10 cellular contexts compared by ENCODE assay signal in genomic region chr5:141186897-141187512, GRCh38. TPM values are rescaled to one million over a fixed set of nuclear protein-coding genes. Genes with fewer than 3 reads are reported as not detected.
DNase-seq lines count a peak whose midpoint lies in the region; ATAC-seq and TF ChIP-seq lines count a peak whose summit lies in the region.
"Had no signal": no experiment of that assay in that cellular context is flagged by ENCODE, and none has a peak within 500 bp of the region (broad histone marks: within the 10 kb centered on the region; RNA-seq: fewer than 3 reads in every experiment).

Gene PCDHB9, plus strand, starts transcription at chr5:141187161. Its CDS starts 158 bp downstream, at chr5:141187319.

- H3K36me3 ChIP-seq in CD4-positive, alpha-beta memory T cell (ENCODE audit: insufficient read depth, low read length) = no peaks in the 10 kb centered on the region
- H3K36me3 ChIP-seq in HAP-1 (replicated peaks) = no peaks in the 10 kb centered on the region
- no peaks in the 10 kb centered on the region for H3K36me3 ChIP-seq in endodermal cell (ENCODE audit: control insufficient read depth, insufficient read depth, low read length)

- intact Hi-C loops in CD4-positive, alpha-beta memory T cell (cut with micrococcal nuclease) = loop anchor here (5.0 kb wide), 1 partner anchor 375 kb away; no protein-coding TSS in a partner anchor
- intact Hi-C loops in activated T-helper 1 cell treated with anti-CD3 and anti-CD28 coated beads, Interleukin-12 subunit alpha, Interleukin-12 subunit beta, Interleukin-2, Interleukin-4 antibody, amounts not matched to agents 30 ng/mL and 10 ng/mL and 1 ng/mL, durations not matched to agents 14 hours and 24 hours and 36 hours (cut with micrococcal nuclease) = no loop called here

- no peak within 1 kb of the TSS for H3K4me3 ChIP-seq in CD4-positive, alpha-beta memory T cell (ENCODE audit: low read length in 2 of 2)
- H3K4me3 ChIP-seq in HAP-1 (no peak within 1 kb of the TSS), endodermal cell (ENCODE audit: low read length) (no peak within 1 kb of the TSS)
- H3K4me3 ChIP-seq: SJSA1 had no signal

- ATAC-seq in HG03039 (IDR thresholded peaks at IDR 0.05; ENCODE audit: unreplicated experiment) (no peak), HG02981 (IDR thresholded peaks at IDR 0.05; ENCODE audit: unreplicated experiment) (no peak)
- ATAC-seq: left colon had no signal

- 47 to 53% methylated on average over 7 of the region's 9 CpGs for WGBS in endodermal cell (ENCODE audit: insufficient coverage in 1 of 2, insufficient read length in 1 of 2), 2 experiments

- no peak within 1 kb of the TSS for H3K9ac ChIP-seq in endodermal cell (ENCODE audit: extremely low read depth, low read length, poor library complexity, severe bottlenecking)

- in situ Hi-C loops in HAP-1 (cut with MboI; ENCODE audit: low sequenced_read_pairs) = no loop called here

- H3K27ac ChIP-seq in CD4-positive, alpha-beta memory T cell (ENCODE audit: low read depth, low read length) = no peak within 1 kb of the TSS
- H3K27ac ChIP-seq in endodermal cell (ENCODE audit: low read depth, low read length) = no peak within 1 kb of the TSS
- H3K27ac ChIP-seq: SJSA1 had no signal

- H3K4me1 Mint-ChIP-seq in CD4-positive, alpha-beta memory T cell = peaks cover 0 to 21% (median 5%) of the 10 kb centered on the region in 4 donors
- H3K4me1 Mint-ChIP-seq in endodermal cell = peaks cover 7% of the 10 kb centered on the region
- H3K4me1 Mint-ChIP-seq in activated T-helper 1 cell treated with anti-CD3 and anti-CD28 coated beads, Interleukin-12 subunit alpha, Interleukin-12 subunit beta, Interleukin-2, Interleukin-4 antibody, amounts not matched to agents 30 ng/mL and 10 ng/mL and 1 ng/mL, durations not matched to agents 14 hours and 24 hours and 36 hours (ENCODE audit: low read depth) = no peaks in the 10 kb centered on the region

- POLR2A ChIA-PET in CD4-positive, alpha-beta memory T cell (lab: Charles Lee; ENCODE audit: partially characterized antibody) = no interaction called here

- peak within 1 kb of the TSS; percentile 5 to 75 (median 48) for H3K4me3 Mint-ChIP-seq in CD4-positive, alpha-beta memory T cell
- peak within 1 kb of the TSS; percentile 19 for H3K4me3 Mint-ChIP-seq in endodermal cell
- no peak within 1 kb of the TSS for H3K4me3 Mint-ChIP-seq in activated T-helper 1 cell treated with anti-CD3 and anti-CD28 coated beads, Interleukin-12 subunit alpha, Interleukin-12 subunit beta, Interleukin-2, Interleukin-4 antibody, amounts not matched to agents 30 ng/mL and 10 ng/mL and 1 ng/mL, durations not matched to agents 14 hours and 24 hours and 36 hours

- CTCF ChIA-PET in CD4-positive, alpha-beta memory T cell (lab: Charles Lee; ENCODE audit: partially characterized antibody) = interaction anchor here (1.3 kb wide), 3 partner anchors 13 to 370 kb away, joined by 3 to 5 read pairs (median 3); no protein-coding TSS in a partner anchor

- TF ChIP-seq CTCF in endodermal cell (conservative IDR thresholded peaks at IDR 0.05) = peak; percentile 91

- peak; percentile 15 to 57 (median 22) for DNase-seq in CD4-positive, alpha-beta memory T cell
- DNase-seq in HAP-1 (ENCODE audit: low spot score in 2 of 2) (peak; percentile 23 to 67), RKO (ENCODE audit: low spot score) (peak; percentile 45), endodermal cell (peak; percentile 79)
- DNase-seq in stimulated activated CD4-positive, alpha-beta T cell treated with anti-CD3 and anti-CD28 coated beads, Interleukin-12 subunit alpha, Interleukin-12 subunit beta, amount 100 ng/mL, for 48 hours (ENCODE audit: low read depth in 2 of 3, low spot score in 1 of 3) = peak in 2 of 3 donors; percentile 5 to 12
- DNase-seq in activated T-helper 1 cell treated with anti-CD3 and anti-CD28 coated beads, Interleukin-12 subunit alpha, Interleukin-12 subunit beta, Interleukin-2, Interleukin-4 antibody, amounts not matched to agents 30 ng/mL and 10 ng/mL and 1 ng/mL, durations not matched to agents 14 hours and 24 hours and 36 hours (ENCODE audit: low spot score) = no peak

- H3K9me3 Mint-ChIP-seq in CD4-positive, alpha-beta memory T cell = peaks cover 3 to 54% (median 33%) of the 10 kb centered on the region in 8 donors
- peaks cover 30% of the 10 kb centered on the region for H3K9me3 Mint-ChIP-seq in endodermal cell
- H3K9me3 Mint-ChIP-seq in activated T-helper 1 cell treated with anti-CD3 and anti-CD28 coated beads, Interleukin-12 subunit alpha, Interleukin-12 subunit beta, Interleukin-2, Interleukin-4 antibody, amounts not matched to agents 30 ng/mL and 10 ng/mL and 1 ng/mL, durations not matched to agents 14 hours and 24 hours and 36 hours = peaks cover 53% of the 10 kb centered on the region

- peaks cover 32 to 37% of the 10 kb centered on the region in 2 donors for H3K27me3 Mint-ChIP-seq in CD4-positive, alpha-beta memory T cell
- H3K27me3 Mint-ChIP-seq in endodermal cell (ENCODE audit: insufficient read depth) = peaks cover 7% of the 10 kb centered on the region
- no peaks in the 10 kb centered on the region for H3K27me3 Mint-ChIP-seq in activated T-helper 1 cell treated with anti-CD3 and anti-CD28 coated beads, Interleukin-12 subunit alpha, Interleukin-12 subunit beta, Interleukin-2, Interleukin-4 antibody, amounts not matched to agents 30 ng/mL and 10 ng/mL and 1 ng/mL, durations not matched to agents 14 hours and 24 hours and 36 hours (ENCODE audit: insufficient read depth)

- H3K9me3 ChIP-seq in CD4-positive, alpha-beta memory T cell (ENCODE audit: control insufficient read depth in 1 of 2, low read length in 2 of 2) = no peaks in the 10 kb centered on the region
- H3K9me3 ChIP-seq in HAP-1 (no peaks in the 10 kb centered on the region), endodermal cell (ENCODE audit: control insufficient read depth, low read length) (no peaks in the 10 kb centered on the region)

- H3K36me3 Mint-ChIP-seq in CD4-positive, alpha-beta memory T cell = peaks cover 3 to 4% of the 10 kb centered on the region in 2 donors
- peaks cover 34% of the 10 kb centered on the region for H3K36me3 Mint-ChIP-seq in endodermal cell (ENCODE audit: low read depth)
- no peaks in the 10 kb centered on the region for H3K36me3 Mint-ChIP-seq in activated T-helper 1 cell treated with anti-CD3 and anti-CD28 coated beads, Interleukin-12 subunit alpha, Interleukin-12 subunit beta, Interleukin-2, Interleukin-4 antibody, amounts not matched to agents 30 ng/mL and 10 ng/mL and 1 ng/mL, durations not matched to agents 14 hours and 24 hours and 36 hours (ENCODE audit: low read depth)

- H3K27ac Mint-ChIP-seq in CD4-positive, alpha-beta memory T cell = no peak within 1 kb of the TSS
- no peak within 1 kb of the TSS for H3K27ac Mint-ChIP-seq in endodermal cell
- H3K27ac Mint-ChIP-seq in activated T-helper 1 cell treated with anti-CD3 and anti-CD28 coated beads, Interleukin-12 subunit alpha, Interleukin-12 subunit beta, Interleukin-2, Interleukin-4 antibody, amounts not matched to agents 30 ng/mL and 10 ng/mL and 1 ng/mL, durations not matched to agents 14 hours and 24 hours and 36 hours = no peak within 1 kb of the TSS

- H3K4me1 ChIP-seq in CD4-positive, alpha-beta memory T cell (ENCODE audit: insufficient read depth, low read length) = no peaks in the 10 kb centered on the region
- H3K4me1 ChIP-seq in HAP-1 (no peaks in the 10 kb centered on the region), endodermal cell (ENCODE audit: control insufficient read depth, insufficient read depth, low read length) (no peaks in the 10 kb centered on the region)
- H3K4me1 ChIP-seq: SJSA1 had no signal

- H3K27me3 ChIP-seq in CD4-positive, alpha-beta memory T cell (ENCODE audit: insufficient read depth, low read length) = no peaks in the 10 kb centered on the region
- H3K27me3 ChIP-seq in HAP-1 (ENCODE audit: low read depth) (no peaks in the 10 kb centered on the region), endodermal cell (ENCODE audit: control insufficient read depth, insufficient read depth, low read length, poor library complexity, severe bottlenecking) (no peaks in the 10 kb centered on the region)
- H3K27me3 ChIP-seq: SJSA1 had no signal

RNA-seq across cellular contexts. Expression of gene PCDHB9, which starts in this region (rescaled TPM):
- total RNA-seq in CD4-positive, alpha-beta memory T cell = under 1 TPM; 0.44 TPM
- polyA plus RNA-seq in CD4-positive, alpha-beta memory T cell = under 1 TPM in 1 of 2 donors, not detected in 1; 0.62 TPM
- total RNA-seq in endodermal cell = 1 to 10 TPM; 3.2 to 5.1 TPM
- polyA plus RNA-seq in endodermal cell (2013, experiment 1 of 2) = 3.5 TPM
- 4.1 TPM for polyA plus RNA-seq in endodermal cell (2013, experiment 2 of 2)
- not detected in 2 replicates for total RNA-seq in activated T-helper 1 cell treated with anti-CD3 and anti-CD28 coated beads, Interleukin-12 subunit alpha, Interleukin-12 subunit beta, Interleukin-2, Interleukin-4 antibody, amounts not matched to agents 30 ng/mL and 10 ng/mL and 1 ng/mL, durations not matched to agents 14 hours and 24 hours and 36 hours

Comparison
In these comparisons a context has a peak if more than half of its experiments do, and no peak if none do; other contexts are left out.
1. Peak in DNase-seq in CD4-positive, alpha-beta memory T cell; RNA of the gene not detected or under 1 TPM.